12 cellular contexts compared by ENCODE assay signal in genomic region chr2:100957971-100958653, GRCh38. TPM values are rescaled to one million over a fixed set of nuclear protein-coding genes. Genes with fewer than 3 reads are reported as not detected.
DNase-seq lines count a peak whose midpoint lies in the region; ATAC-seq, FAIRE-seq and TF ChIP-seq lines count a peak whose summit lies in the region.
"Had no signal": no experiment of that assay in that cellular context is flagged by ENCODE, and none has a peak within 500 bp of the region (broad histone marks: within the 10 kb centered on the region; RNA-seq: fewer than 3 reads in every experiment).

No MANE protein-coding gene starts in this region.

- no peak overlapping the region for H3K14ac ChIP-seq in trophoblast cell (ENCODE audit: low read length)

- H3K27me3 ChIP-seq in pancreas = no peaks in the 10 kb centered on the region
- no peaks in the 10 kb centered on the region for H3K27me3 ChIP-seq in trophoblast cell (ENCODE audit: insufficient read depth, low read length)
- H3K27me3 ChIP-seq: tibial nerve had no signal

- peak overlapping the region; percentile 22 for H3K9ac ChIP-seq in SK-N-MC (ENCODE audit: insufficient read length)
- no peak overlapping the region for H3K9ac ChIP-seq in trophoblast cell (ENCODE audit: low read length)

- no peak overlapping the region for H2AK5ac ChIP-seq in trophoblast cell (ENCODE audit: low read length)

- no peak for FAIRE-seq in pancreas (lab: Jason Lieb, UNC)

- peaks cover 14 to 24% (median 19%) of the 10 kb centered on the region in 3 donors for H3K4me1 ChIP-seq in pancreas
- H3K4me1 ChIP-seq in trophoblast cell (ENCODE audit: control insufficient read depth in 1 of 2, insufficient read depth in 2 of 2, low read length in 2 of 2) = no peaks in the 10 kb centered on the region

- WGBS in pancreas, 2 donors = 40 to 47% methylated on average over 16 of the region's 16 CpGs
- WGBS in trophoblast cell (ENCODE audit: extremely low coverage, insufficient coverage, insufficient read length) = no CpG with 5 or more reads among the region's 16 CpGs

- intact Hi-C loops in pancreas (cut with DNase I) = no loop called here

- H2AFZ ChIP-seq in trophoblast cell (ENCODE audit: insufficient read depth, low read length, poor library complexity) = no peak overlapping the region

- ATAC-seq in pancreas = peak; percentile 90 to 94 (median 93)
- no peak for ATAC-seq in HG03342 (IDR thresholded peaks at IDR 0.05; ENCODE audit: unreplicated experiment)
- no peak for ATAC-seq in HG02798 (IDR thresholded peaks at IDR 0.05; ENCODE audit: poor library complexity, unreplicated experiment)

- H4K91ac ChIP-seq in trophoblast cell (ENCODE audit: low read depth, low read length) = no peak overlapping the region

- no peak overlapping the region for H3K4ac ChIP-seq in trophoblast cell (ENCODE audit: low read depth, low read length)

- H3K9me3 ChIP-seq in SK-N-MC (ENCODE audit: low read depth, low read length) (no peaks in the 10 kb centered on the region), pancreas (no peaks in the 10 kb centered on the region), trophoblast cell (ENCODE audit: insufficient read depth, low read depth, low read length) (no peaks in the 10 kb centered on the region)
- H3K9me3 ChIP-seq: tibial nerve had no signal

- H3K79me2 ChIP-seq in trophoblast cell (ENCODE audit: control insufficient read depth, insufficient read depth, low read length, poor library complexity) = no peaks in the 10 kb centered on the region

- H3K27ac ChIP-seq in SK-N-MC = peak overlapping the region; percentile 57; the same call in 1 of the 2 replicates
- H3K27ac ChIP-seq in pancreas = peak overlapping the region in 2 of 4 donors; percentile 31 to 48
- no peak overlapping the region for H3K27ac ChIP-seq in trophoblast cell (ENCODE audit: low read depth, low read length)
- H3K27ac ChIP-seq: tibial nerve had no signal

- H2BK5ac ChIP-seq in trophoblast cell (ENCODE audit: low read depth, low read length, poor library complexity) = no peak overlapping the region

- no peak overlapping the region for H3K4me3 ChIP-seq in SK-N-MC
- H3K4me3 ChIP-seq in pancreas = no peak overlapping the region
- H3K4me3 ChIP-seq in trophoblast cell (ENCODE audit: low read depth, low read length) = no peak overlapping the region
- H3K4me3 ChIP-seq: tibial nerve had no signal

- TF ChIP-seq CTCF in AG09319 (IDR thresholded peaks at IDR 0.05; ENCODE audit: low read depth, low read length) = peak; percentile 13
- TF ChIP-seq CTCF in pancreas (IDR thresholded peaks at IDR 0.05) = no peak

- H2BK120ac ChIP-seq in trophoblast cell (ENCODE audit: insufficient read depth, low read length, poor library complexity) = no peak overlapping the region

- no peak overlapping the region for H2BK12ac ChIP-seq in trophoblast cell (ENCODE audit: low read length)

- H4K8ac ChIP-seq in trophoblast cell (ENCODE audit: low read depth, low read length) = no peak overlapping the region

- DNase-seq in AG09319 (ENCODE audit: extremely low read depth, low read depth) (peak; percentile 91), SK-N-MC (ENCODE audit: low read depth, low spot score) (no peak), fibroblast of peridontal ligament (ENCODE audit: extremely low read depth) (peak; percentile 99), pancreas (peak in 3 of 6 donors; percentile 58 to 68 (median 58)), trophoblast cell (no peak)
- no peak for DNase-seq in central memory CD4-positive, alpha-beta T cell
- DNase-seq: activated naive CD8-positive, alpha-beta T cell treated with anti-CD3 and anti-CD28 coated beads for 36 hours; CD4-positive, alpha-beta memory T cell; H7 had no signal

- no peak overlapping the region for H3K23ac ChIP-seq in trophoblast cell (ENCODE audit: low read length)

- no peaks in the 10 kb centered on the region for H3K36me3 ChIP-seq in SK-N-MC (ENCODE audit: insufficient read depth, low read length)
- H3K36me3 ChIP-seq in pancreas = no peaks in the 10 kb centered on the region
- H3K36me3 ChIP-seq in trophoblast cell (ENCODE audit: control insufficient read depth in 1 of 2, insufficient read depth in 2 of 2, low read length in 2 of 2) = no peaks in the 10 kb centered on the region
- H3K36me3 ChIP-seq: tibial nerve had no signal

- no peak overlapping the region for H3K18ac ChIP-seq in trophoblast cell (ENCODE audit: low read length)

- H3K79me1 ChIP-seq in trophoblast cell (ENCODE audit: low read length) = no peaks in the 10 kb centered on the region

- H3K4me2 ChIP-seq in trophoblast cell (ENCODE audit: low read length) = no peak overlapping the region

- H4K12ac ChIP-seq in trophoblast cell (ENCODE audit: low read depth, low read length) = no peak overlapping the region

RNA-seq across cellular contexts. Expression of gene RPL31, which starts 44.0 kb away (rescaled TPM):
- 1,000 to 10,000 TPM in 1 of 6 donors, 100 to 1,000 TPM in 5; 583 to 1,055 (median 904) TPM for total RNA-seq in pancreas
- 1,000 to 10,000 TPM; 2,539 to 3,410 TPM for polyA plus RNA-seq in pancreas
- 1,205 and 1,283 TPM in 2 replicates for polyA plus RNA-seq in trophoblast cell (2013)

Comparison
In these comparisons a context has a peak if more than half of its experiments do, and no peak if none do; other contexts are left out.
1. DNase-seq: peak in AG09319 (single experiment) and fibroblast of peridontal ligament (single experiment); none in SK-N-MC (single experiment), trophoblast cell (0 of 2) and central memory CD4-positive, alpha-beta T cell (single experiment).
2. ATAC-seq: peak in pancreas (4 of 4); none in HG03342 (single experiment) and HG02798 (single experiment).